In the genomic region with DNA sequence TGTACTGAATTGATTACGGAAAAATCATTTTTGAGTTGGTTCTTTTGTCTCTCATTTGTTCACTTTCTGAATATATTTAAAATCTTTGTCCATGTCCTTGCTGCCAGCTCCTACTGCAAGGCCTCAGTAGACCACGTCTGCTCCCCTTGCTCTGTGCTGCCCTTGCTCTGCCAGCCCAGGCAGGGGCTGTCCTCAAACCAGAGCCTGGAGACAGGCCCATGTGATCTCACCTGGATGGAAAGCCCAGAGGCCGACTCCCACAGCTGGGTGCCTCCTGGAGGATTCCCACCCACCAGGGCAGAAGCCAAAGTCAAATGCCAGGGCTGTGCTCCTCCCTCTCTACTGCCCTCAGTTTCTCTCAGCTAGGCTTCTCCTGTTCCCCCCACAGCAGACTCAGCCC, we compare ENCODE assay signal across 18 cellular contexts.
"Had no signal": no experiment of that assay in that cellular context is flagged by ENCODE, and none has a peak within 500 bp of the region (broad histone marks: within the 10 kb centered on the region; RNA-seq: fewer than 3 reads in every experiment).

No MANE protein-coding gene starts in this region.

- H3K4me3 Mint-ChIP-seq: dendritic cell treated with granulocyte-macrophage colony-stimulating factor and Interleukin-4, amounts not matched to agents 40 ng/mL and 50 ng/mL, for 4 days; effector memory CD8-positive, alpha-beta T cell; endodermal cell; mesothelial cell of epicardium; naive thymus-derived CD8-positive, alpha-beta T cell had no signal

- H3K4me3 ChIP-seq: coronary artery, esophagus squamous epithelium, gastrocnemius medialis, heart right ventricle, left lung, lower lobe of right lung had no signal

- H3K36me3 Mint-ChIP-seq: mesothelial cell of epicardium had no signal

- H3K27me3 ChIP-seq: esophagus squamous epithelium, gastrocnemius medialis, left lung had no signal

- H3K9me3 ChIP-seq: esophagus squamous epithelium, gastrocnemius medialis, heart right ventricle, left lung, lower lobe of right lung had no signal

- H3K27ac ChIP-seq: coronary artery, epithelial cell of prostate, esophagus squamous epithelium, gastrocnemius medialis, heart right ventricle, left lung, lower lobe of right lung had no signal

- DNase-seq: effector CD8-positive, alpha-beta T cell; effector memory CD8-positive, alpha-beta T cell; esophagus squamous epithelium; foreskin fibroblast; foreskin melanocyte; gastrocnemius medialis; heart right ventricle; hippocampal formation; left cardiac atrium; left lung; lower lobe of right lung; mesenchymal stem cell; naive thymus-derived CD8-positive, alpha-beta T cell had no signal

- ATAC-seq: effector memory CD8-positive, alpha-beta T cell; gastrocnemius medialis; naive thymus-derived CD8-positive, alpha-beta T cell had no signal

- H3K27ac Mint-ChIP-seq: dendritic cell treated with granulocyte-macrophage colony-stimulating factor and Interleukin-4, amounts not matched to agents 40 ng/mL and 50 ng/mL, for 4 days; effector memory CD8-positive, alpha-beta T cell; endodermal cell; mesothelial cell of epicardium; naive thymus-derived CD8-positive, alpha-beta T cell had no signal

- H3K4me1 Mint-ChIP-seq: mesothelial cell of epicardium; naive thymus-derived CD8-positive, alpha-beta T cell had no signal

- H3K36me3 ChIP-seq: esophagus squamous epithelium, gastrocnemius medialis, heart right ventricle, left lung, lower lobe of right lung had no signal

- H3K9me3 Mint-ChIP-seq: dendritic cell treated with granulocyte-macrophage colony-stimulating factor and Interleukin-4, amounts not matched to agents 40 ng/mL and 50 ng/mL, for 4 days; endodermal cell had no signal

- H3K4me1 ChIP-seq: esophagus squamous epithelium, gastrocnemius medialis, heart right ventricle, left lung, lower lobe of right lung had no signal

- H3K27me3 Mint-ChIP-seq: dendritic cell treated with granulocyte-macrophage colony-stimulating factor and Interleukin-4, amounts not matched to agents 40 ng/mL and 50 ng/mL, for 4 days; effector memory CD8-positive, alpha-beta T cell had no signal
